Comparison of ENCODE assay signal across 8 cellular contexts in the genomic region with DNA sequence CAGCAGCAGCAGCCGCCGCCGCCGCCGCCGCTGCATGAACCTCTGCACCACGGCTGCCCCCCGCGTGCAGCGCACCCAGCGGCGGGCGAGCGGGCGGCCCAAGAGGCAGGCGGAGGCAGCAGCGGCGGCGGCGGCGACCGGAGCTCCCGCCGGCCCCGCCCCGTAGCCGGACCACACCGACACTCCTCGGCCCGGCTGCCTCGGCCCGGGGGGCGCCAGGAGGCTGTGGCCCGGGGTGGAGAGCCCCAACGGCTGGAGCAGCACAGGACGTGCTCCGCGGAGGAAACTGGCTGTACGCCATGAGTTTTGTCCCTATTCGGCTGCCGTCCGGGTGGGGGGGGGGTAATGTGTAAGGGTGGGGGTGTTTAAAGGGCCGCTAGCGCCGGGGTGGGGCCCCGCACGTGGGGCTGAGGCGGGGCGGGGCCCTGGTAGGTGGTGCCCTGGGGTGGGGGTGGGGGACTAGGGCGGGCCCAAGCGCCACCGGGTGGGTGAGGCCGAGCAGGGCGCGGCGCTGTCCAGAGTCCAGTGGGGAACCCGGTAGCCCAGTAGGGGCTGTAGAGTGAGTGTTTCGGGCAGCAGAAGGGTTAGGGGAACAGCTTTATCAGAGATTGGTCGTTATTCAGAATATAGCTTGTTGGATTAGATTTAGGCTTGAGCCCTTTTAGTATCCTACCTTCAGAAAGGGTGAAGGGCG. TPM values are rescaled to one million over a fixed set of nuclear protein-coding genes. Genes with fewer than 3 reads are reported as not detected.
A peak's percentile ranks its signal among the peaks of the same experiment; 100 is the strongest.
DNase-seq lines count a peak whose midpoint lies in the region; ATAC-seq and TF ChIP-seq lines count a peak whose summit lies in the region.

A gene with protein sequence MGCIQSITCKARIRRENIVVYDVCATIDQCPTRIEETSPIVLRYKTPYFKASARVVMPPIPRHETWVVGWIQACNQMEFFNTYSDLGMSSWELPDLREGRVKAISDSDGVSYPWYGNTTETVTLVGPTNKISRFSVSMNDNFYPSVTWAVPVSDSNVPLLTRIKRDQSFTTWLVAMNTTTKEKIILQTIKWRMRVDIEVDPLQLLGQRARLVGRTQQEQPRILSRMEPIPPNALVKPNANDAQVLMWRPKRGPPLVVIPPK (minus strand): TSS at position 301 of the 694 bp plus-strand sequence. CDS start 753 bp downstream, outside the sequence.

- no peaks in the 10 kb centered on the region for H3K9me3 Mint-ChIP-seq in progenitor cell of endocrine pancreas (ENCODE audit: low read depth)

- H3K4me1 ChIP-seq in KMS-11 (ENCODE audit: low read depth, poor library complexity, severe bottlenecking) (peaks cover 20% of the 10 kb centered on the region), left ventricle myocardium inferior (peaks cover 27% of the 10 kb centered on the region)

- TF ChIP-seq CTCF in KMS-11 (conservative IDR thresholded peaks at IDR 0.05; ENCODE audit: low read depth, low read length) (no peak), left ventricle myocardium inferior (IDR thresholded peaks at IDR 0.05; ENCODE audit: borderline replicate concordance) (peak; percentile 43), progenitor cell of endocrine pancreas (IDR thresholded peaks at IDR 0.05; ENCODE audit: unreplicated experiment) (peak; percentile 17)

- no peaks in the 10 kb centered on the region for H4K20me1 ChIP-seq in KMS-11 (ENCODE audit: insufficient read depth)

- no peak within 1 kb of the TSS for H3K27ac ChIP-seq in KMS-11
- H3K27ac ChIP-seq in left ventricle myocardium inferior (replicated peaks): peak within 1 kb of the TSS; percentile 85

- H3K79me2 ChIP-seq in KMS-11 (ENCODE audit: insufficient read depth, low read depth): no peaks in the 10 kb centered on the region

- peak within 1 kb of the TSS; percentile 87 for H3K4me2 ChIP-seq in KMS-11

- H3K4me3 Mint-ChIP-seq in progenitor cell of endocrine pancreas (ENCODE audit: low read depth): peak within 1 kb of the TSS; percentile 75

- intact Hi-C loops in left ventricle myocardium inferior (cut with micrococcal nuclease): no loop called here

- no peak within 1 kb of the TSS for H3K27ac Mint-ChIP-seq in progenitor cell of endocrine pancreas

- H3K36me3 Mint-ChIP-seq in progenitor cell of endocrine pancreas (ENCODE audit: insufficient read depth): no peaks in the 10 kb centered on the region

- no peaks in the 10 kb centered on the region for H3K36me3 ChIP-seq in KMS-11 (ENCODE audit: insufficient read depth)
- H3K36me3 ChIP-seq in left ventricle myocardium inferior: no peaks in the 10 kb centered on the region

- peak within 1 kb of the TSS; percentile 93 for H2AFZ ChIP-seq in KMS-11 (ENCODE audit: low read depth)

- H3K27me3 ChIP-seq in KMS-11 (ENCODE audit: insufficient read depth, low read depth) (peaks cover 7% of the 10 kb centered on the region), left ventricle myocardium inferior (ENCODE audit: low read depth) (no peaks in the 10 kb centered on the region)

- H3K4me3 ChIP-seq in KMS-11 (IDR thresholded peaks at IDR 0.05; ENCODE audit: insufficient read depth, low read depth, low read length) (peak within 1 kb of the TSS; percentile 90), left ventricle myocardium inferior (peak within 1 kb of the TSS; percentile 76)

- DNase-seq in DMS79 (lab: John Stamatoyannopoulos, UW) (peak; percentile 8), SW480 (ENCODE audit: low spot score) (peak; percentile 75), amniotic epithelial cell (ENCODE audit: low read depth) (peak; percentile 16), left ventricle myocardium inferior (peak; percentile 84), progenitor cell of endocrine pancreas (ENCODE audit: low spot score, unreplicated experiment) (peak; percentile 42), GF-D8 (lab: John Stamatoyannopoulos, UW) (no peak)

- peaks cover 16% of the 10 kb centered on the region for H3K4me1 Mint-ChIP-seq in progenitor cell of endocrine pancreas (ENCODE audit: low read depth)

- H3K9me3 ChIP-seq in left ventricle myocardium inferior (replicated peaks): no peaks in the 10 kb centered on the region

- peaks cover 74% of the 10 kb centered on the region for H3K27me3 Mint-ChIP-seq in progenitor cell of endocrine pancreas

- H3K9ac ChIP-seq in KMS-11: no peak within 1 kb of the TSS; the same call in 1 of the 2 replicates

- ATAC-seq in GM21619 (IDR thresholded peaks at IDR 0.05; ENCODE audit: unreplicated experiment): peak; percentile 40

RNA-seq across cellular contexts. Expression of the gene that starts here (rescaled TPM):
- total RNA-seq in left ventricle myocardium inferior: 4.5 TPM
- 3.1 TPM in 2 replicates for total RNA-seq in progenitor cell of endocrine pancreas
